3 cellular contexts compared by ENCODE assay signal in genomic region chr16:62794724-62795123, GRCh38.
TF ChIP-seq lines count a peak whose summit lies in the region.

No MANE protein-coding gene starts in this region.

TF ChIP-seq in A549, 52 proteins besides CTCF, POLR2A, EP300 and RAD21:
- TF ChIP-seq GATA3 (IDR thresholded peaks at IDR 0.05; ENCODE audit: borderline replicate concordance) (no peak), HOXA7 (CRISPR knock-in tag; IDR thresholded peaks at IDR 0.05) (no peak), MAFK (IDR thresholded peaks at IDR 0.05; ENCODE audit: partially characterized antibody) (peak; percentile 56), TFCP2L1 (CRISPR knock-in tag; IDR thresholded peaks at IDR 0.05) (no peak), ZFP36 (IDR thresholded peaks at IDR 0.05; ENCODE audit: borderline replicate concordance, partially characterized antibody) (no peak), JUNB (IDR thresholded peaks at IDR 0.05) (no peak), SREBF2 (IDR thresholded peaks at IDR 0.05) (no peak)

TF ChIP-seq in IMR-90, 13 proteins besides CTCF, POLR2A, EP300 and RAD21:
- no peak for TF ChIP-seq MXI1 (IDR thresholded peaks at IDR 0.05; ENCODE audit: borderline replicate concordance, low read depth, low read length)
- TF ChIP-seq MAFK (IDR thresholded peaks at IDR 0.05; ENCODE audit: low read depth, low read length), result peak; percentile 68

TF ChIP-seq in H1, 55 proteins besides CTCF, POLR2A, EP300 and RAD21:
- TF ChIP-seq MAFK (IDR thresholded peaks at IDR 0.05; ENCODE audit: low read depth, low read length) (0 out of 2 replicates have a peak, but pooled peaks have one; percentile 6), POU5F1 (IDR thresholded peaks at IDR 0.05; ENCODE audit: low read depth, low read length) (no peak)
